ENCODE assay signal across 25 cellular contexts in genomic region chr9:36521148-36521547, GRCh38. TPM values are rescaled to one million over a fixed set of nuclear protein-coding genes. Genes with fewer than 3 reads are reported as not detected.
A peak's percentile ranks its signal among the peaks of the same experiment; 100 is the strongest.
DNase-seq lines count a peak whose midpoint lies in the region; ATAC-seq, FAIRE-seq and TF ChIP-seq lines count a peak whose summit lies in the region.
"Had no signal": no experiment of that assay in that cellular context is flagged by ENCODE, and none has a peak within 500 bp of the region (broad histone marks: within the 10 kb centered on the region; RNA-seq: fewer than 3 reads in every experiment).

No MANE protein-coding gene starts in this region.

- H3K4me1 Mint-ChIP-seq in GM23338: 0 out of 3 replicates have a peak, but pooled peaks cover 2% of the 10 kb centered on the region
- no peaks in the 10 kb centered on the region for H3K4me1 Mint-ChIP-seq in activated naive CD8-positive, alpha-beta T cell treated with anti-CD3 and anti-CD28 coated beads for 36 hours
- H3K4me1 Mint-ChIP-seq: B cell had no signal

- intact Hi-C loops in HepG2 (cut with micrococcal nuclease; ENCODE audit: unreplicated experiment) (no loop called here), right lobe of liver (cut with DNase I) (no loop called here), K562 (cut with micrococcal nuclease) (no loop called here)

- BruUV-seq in HepG2 (replicated peaks; lab: Mats Ljungman, UMichigan) (no TSS peak), K562 (replicated peaks; lab: Mats Ljungman, UMichigan) (no TSS peak)

- H3K79me2 ChIP-seq in HepG2 (ENCODE audit: insufficient read depth, low read length): no peaks in the 10 kb centered on the region
- H3K79me2 ChIP-seq in GM23338 (replicated peaks; ENCODE audit: insufficient read depth): no peaks in the 10 kb centered on the region
- no peaks in the 10 kb centered on the region for H3K79me2 ChIP-seq in Karpas-422 (ENCODE audit: low read length)
- H3K79me2 ChIP-seq in K562 (ENCODE audit: control insufficient read depth, insufficient read depth, low read length): no peaks in the 10 kb centered on the region

- H3K36me3 ChIP-seq in HepG2 (replicated peaks in 1 of 2; ENCODE audit: control insufficient read depth in 1 of 2, insufficient read depth in 2 of 2, low read length in 2 of 2): no peaks in the 10 kb centered on the region
- H3K36me3 ChIP-seq in right lobe of liver: no peaks in the 10 kb centered on the region
- no peaks in the 10 kb centered on the region for H3K36me3 ChIP-seq in GM23338 (ENCODE audit: insufficient read depth)
- H3K36me3 ChIP-seq in Karpas-422 (ENCODE audit: insufficient read depth, low read length): no peaks in the 10 kb centered on the region
- H3K36me3 ChIP-seq in K562 (ENCODE audit: control insufficient read depth, insufficient read depth, low read length): no peaks in the 10 kb centered on the region
- H3K36me3 ChIP-seq: BLaER1 treated with 17β-estradiol and CSF1 and Interleukin-3, amounts not matched to agents 10 nM and 100 nM had no signal

- no peaks in the 10 kb centered on the region for H3K36me3 Mint-ChIP-seq in GM23338 (ENCODE audit: low read depth)
- H3K36me3 Mint-ChIP-seq in activated naive CD8-positive, alpha-beta T cell treated with anti-CD3 and anti-CD28 coated beads for 36 hours: no peaks in the 10 kb centered on the region
- H3K36me3 Mint-ChIP-seq: CD8-positive, alpha-beta T cell had no signal

- FAIRE-seq in HepG2 (lab: Jason Lieb, UNC) (no peak), K562 (lab: Jason Lieb, UNC) (no peak)
- FAIRE-seq: A204.1, D721Med, G401.6, GM12878, GM12892, GM18507 had no signal

- ATAC-seq in HepG2: no peak
- ATAC-seq in right lobe of liver: no peak
- no peak for ATAC-seq in GM23338
- ATAC-seq in K562: no peak
- ATAC-seq: CD8-positive, alpha-beta T cell; GM12878 had no signal

- TF ChIP-seq CTCF in HepG2 (CRISPR knock-in tag; IDR thresholded peaks at IDR 0.05): no peak
- no peak for TF ChIP-seq CTCF in right lobe of liver (IDR thresholded peaks at IDR 0.05)
- TF ChIP-seq CTCF in GM23338 (conservative IDR thresholded peaks at IDR 0.05; ENCODE audit: low read depth in 2 of 2): no peak
- no peak for TF ChIP-seq CTCF in K562 (IDR thresholded peaks at IDR 0.05 in 2 of 3, conservative IDR thresholded peaks at IDR 0.05 in 1 of 3; ENCODE audit: insufficient read depth in 2 of 3, low read depth in 1 of 3, low read length in 3 of 3)
- no peak for TF ChIP-seq CTCF in GM10248 (IDR thresholded peaks at IDR 0.05; ENCODE audit: control extremely low read depth, extremely low read depth, low read depth, missing control alignments)

- H2AFZ ChIP-seq in HepG2 (ENCODE audit: low read length) (no peak overlapping the region), GM23338 (peak overlapping the region; percentile 11; the same call in 1 of the 2 replicates), Karpas-422 (ENCODE audit: low read length) (no peak overlapping the region), K562 (ENCODE audit: low read depth, low read length) (no peak overlapping the region)

- CTCF ChIA-PET in HepG2 (lab: Yijun Ruan, JAX; ENCODE audit: low intra/inter-chr PET ratio, low total read pairs): no interaction called here
- CTCF ChIA-PET in K562 (lab: Yijun Ruan, JAX; ENCODE audit: low intra/inter-chr PET ratio): interaction anchor here (0.6 kb wide), 1 partner anchor 118 kb away, joined by 3 read pairs; no protein-coding TSS in a partner anchor
- CTCF ChIA-PET in GM10248 (lab: Yijun Ruan, JAX): no interaction called here

- 52% methylated on average over 4 of the region's 4 CpGs for WGBS in HepG2 (ENCODE audit: low lambda C conversion rate)
- WGBS in right lobe of liver (ENCODE audit: insufficient coverage, low coverage, low lambda C conversion rate, missing lambda C conversion rate): 58% methylated on average over 4 of the region's 4 CpGs
- 5% methylated on average over 4 of the region's 4 CpGs for WGBS in K562 (ENCODE audit: insufficient coverage, low coverage, missing lambda C conversion rate)

- H3K27ac Mint-ChIP-seq in GM23338: no peak overlapping the region
- no peak overlapping the region for H3K27ac Mint-ChIP-seq in activated naive CD8-positive, alpha-beta T cell treated with anti-CD3 and anti-CD28 coated beads for 36 hours
- H3K27ac Mint-ChIP-seq: B cell; CD4-positive, alpha-beta T cell; CD8-positive, alpha-beta T cell had no signal

- no peaks in the 10 kb centered on the region for H3K9me1 ChIP-seq in K562 (ENCODE audit: control insufficient read depth, insufficient read depth, low read length)

- H3F3A ChIP-seq in GM23338 (replicated peaks; ENCODE audit: low read depth): no peaks in the 10 kb centered on the region

- H4K20me1 ChIP-seq in HepG2 (ENCODE audit: insufficient read depth, low read length) (no peaks in the 10 kb centered on the region), GM23338 (replicated peaks; ENCODE audit: insufficient read depth) (no peaks in the 10 kb centered on the region), Karpas-422 (ENCODE audit: insufficient read depth, low read depth, low read length) (no peaks in the 10 kb centered on the region), K562 (replicated peaks; ENCODE audit: control insufficient read depth, insufficient read depth, low read length) (no peaks in the 10 kb centered on the region)
- H4K20me1 ChIP-seq: BLaER1 treated with 17β-estradiol and CSF1 and Interleukin-3, amounts not matched to agents 10 nM and 100 nM had no signal

- DNase-seq in HepG2 (ENCODE audit: low spot score): no peak
- no peak for DNase-seq in right lobe of liver
- no peak for DNase-seq in GM23338 (ENCODE audit: low spot score)
- peak; percentile 19 for DNase-seq in Karpas-422
- no peak for DNase-seq in K562 (ENCODE audit: extremely low read depth in 1 of 4, low spot score in 3 of 4)
- no peak for DNase-seq in NCI-H1092 (lab: John Stamatoyannopoulos, UW)
- no peak for DNase-seq in activated naive CD8-positive, alpha-beta T cell treated with anti-CD3 and anti-CD28 coated beads for 36 hours
- no peak for DNase-seq in GM10248 (ENCODE audit: extremely low spot score)
- DNase-seq: 8988T; AML-193; Caco-2; Calu3; CD4-positive, alpha-beta T cell; CD8-positive, alpha-beta T cell; DMS79 treated with DMSO at 0.1 percent for 48 hours; GF-D8 had no signal

- no peak overlapping the region for H3K4me3 Mint-ChIP-seq in GM23338
- H3K4me3 Mint-ChIP-seq in activated naive CD8-positive, alpha-beta T cell treated with anti-CD3 and anti-CD28 coated beads for 36 hours: no peak overlapping the region
- H3K4me3 Mint-ChIP-seq: B cell; CD4-positive, alpha-beta T cell; CD8-positive, alpha-beta T cell had no signal

- TF ChIP-seq RAD21 in HepG2 (CRISPR knock-in tag; IDR thresholded peaks at IDR 0.05): no peak
- no peak for TF ChIP-seq RAD21 in K562 (CRISPR knock-in tag; conservative IDR thresholded peaks at IDR 0.05 in 1 of 2, IDR thresholded peaks at IDR 0.05 in 1 of 2)

- H3K27me3 Mint-ChIP-seq in GM23338 (ENCODE audit: insufficient read depth, low read depth, poor library complexity): peaks cover 5% of the 10 kb centered on the region
- H3K27me3 Mint-ChIP-seq in activated naive CD8-positive, alpha-beta T cell treated with anti-CD3 and anti-CD28 coated beads for 36 hours: no peaks in the 10 kb centered on the region
- H3K27me3 Mint-ChIP-seq: CD4-positive, alpha-beta T cell had no signal

- no peaks in the 10 kb centered on the region for H3K9me3 Mint-ChIP-seq in GM23338
- H3K9me3 Mint-ChIP-seq in activated naive CD8-positive, alpha-beta T cell treated with anti-CD3 and anti-CD28 coated beads for 36 hours: no peaks in the 10 kb centered on the region
- H3K9me3 Mint-ChIP-seq: CD4-positive, alpha-beta T cell; CD8-positive, alpha-beta T cell had no signal

- in situ Hi-C loops in HepG2 (cut with HindIII; ENCODE audit: extremely low pct_ligation_motif_present, low pct_unique_long_range_greater_than_20kb) (no loop called here), K562 (cut with MboI) (no loop called here)

- TF ChIP-seq POLR2A in HepG2 (IDR thresholded peaks at IDR 0.05; ENCODE audit: insufficient read depth in 1 of 2, low read depth in 2 of 2, low read length in 2 of 2) (no peak), right lobe of liver (IDR thresholded peaks at IDR 0.05) (no peak), K562 (conservative IDR thresholded peaks at IDR 0.05) (no peak)

- H3K9me2 ChIP-seq in GM23338 (ENCODE audit: insufficient read depth) (no peaks in the 10 kb centered on the region), Karpas-422 (replicated peaks; ENCODE audit: insufficient read depth, low read length) (no peaks in the 10 kb centered on the region)

- H3K4me2 ChIP-seq in HepG2 (ENCODE audit: low read depth, low read length) (no peak overlapping the region), GM23338 (no peak overlapping the region), Karpas-422 (ENCODE audit: low read depth, low read length, poor library complexity, severe bottlenecking) (no peak overlapping the region), K562 (ENCODE audit: insufficient read depth, low read length) (no peak overlapping the region)
- H3K4me2 ChIP-seq: BLaER1 treated with 17β-estradiol and CSF1 and Interleukin-3, amounts not matched to agents 10 nM and 100 nM had no signal

- no peaks in the 10 kb centered on the region for H3K9me3 ChIP-seq in HepG2 (ENCODE audit: low read length)
- no peaks in the 10 kb centered on the region for H3K9me3 ChIP-seq in right lobe of liver
- no peaks in the 10 kb centered on the region for H3K9me3 ChIP-seq in Karpas-422 (ENCODE audit: low read length)
- H3K9me3 ChIP-seq in K562 (replicated peaks; ENCODE audit: control insufficient read depth, insufficient read depth, low read depth, low read length): no peaks in the 10 kb centered on the region
- H3K9me3 ChIP-seq: BLaER1 treated with 17β-estradiol and CSF1 and Interleukin-3, amounts not matched to agents 10 nM and 100 nM; Caco-2 had no signal

- H3K4me3 ChIP-seq in HepG2 (replicated peaks in 1 of 3; ENCODE audit: insufficient read depth in 1 of 3, low read depth in 2 of 3, low read length in 3 of 3) (no peak overlapping the region), right lobe of liver (no peak overlapping the region), GM23338 (no peak overlapping the region), Karpas-422 (ENCODE audit: low read length) (no peak overlapping the region), K562 (no peak overlapping the region)
- H3K4me3 ChIP-seq: BLaER1 treated with 17β-estradiol and CSF1 and Interleukin-3, amounts not matched to agents 10 nM and 100 nM; GM12878 had no signal

- POLR2A ChIA-PET in HepG2 (lab: Yijun Ruan, JAX): no interaction called here
- POLR2A ChIA-PET in K562 (lab: Yijun Ruan, JAX): no interaction called here
- POLR2A ChIA-PET in GM10248 (lab: Yijun Ruan, JAX): no interaction called here

- H3K4me1 ChIP-seq in HepG2 (ENCODE audit: insufficient read depth, low read length) (peaks cover 16% of the 10 kb centered on the region; the same call in 1 of the 2 replicates), right lobe of liver (no peaks in the 10 kb centered on the region), GM23338 (ENCODE audit: insufficient read depth) (no peaks in the 10 kb centered on the region; the same call in 1 of the 2 replicates), Karpas-422 (ENCODE audit: low read length) (no peaks in the 10 kb centered on the region), K562 (replicated peaks in 1 of 2; ENCODE audit: control insufficient read depth in 2 of 2, insufficient read depth in 2 of 2, low read length in 2 of 2) (no peaks in the 10 kb centered on the region; a peak in 1 of 5 replicates)
- H3K4me1 ChIP-seq: Caco-2 had no signal

- H3K27ac ChIP-seq in HepG2 (ENCODE audit: extremely low read length, insufficient read depth, low read length): no peak overlapping the region
- H3K27ac ChIP-seq in right lobe of liver: no peak overlapping the region
- H3K27ac ChIP-seq in GM23338 (ENCODE audit: low read depth): no peak overlapping the region
- no peak overlapping the region for H3K27ac ChIP-seq in Karpas-422 (ENCODE audit: low read length)
- H3K27ac ChIP-seq in K562 (ENCODE audit: extremely low read depth, low read depth, low read length): no peak overlapping the region
- H3K27ac ChIP-seq: BLaER1 treated with 17β-estradiol and CSF1 and Interleukin-3, amounts not matched to agents 10 nM and 100 nM; C4-2B had no signal

- H3K27me3 ChIP-seq in HepG2 (ENCODE audit: control insufficient read depth in 1 of 2, insufficient read depth in 2 of 2, low read length in 2 of 2) (no peaks in the 10 kb centered on the region), right lobe of liver (no peaks in the 10 kb centered on the region), GM23338 (ENCODE audit: insufficient read depth) (no peaks in the 10 kb centered on the region), Karpas-422 (ENCODE audit: low read length) (no peaks in the 10 kb centered on the region), K562 (ENCODE audit: control insufficient read depth in 2 of 2, insufficient read depth in 2 of 2, low read length in 2 of 2) (0 out of 5 replicates have a peak, but pooled peaks cover 0 to 2% of the 10 kb centered on the region in 2 experiments)
- H3K27me3 ChIP-seq: BLaER1 treated with 17β-estradiol and CSF1 and Interleukin-3, amounts not matched to agents 10 nM and 100 nM had no signal

- no peak for TF ChIP-seq EP300 in HepG2 (IDR thresholded peaks at IDR 0.05; ENCODE audit: low read depth in 2 of 2, low read length in 2 of 2)
- TF ChIP-seq EP300 in HepG2 (CRISPR knock-in tag; IDR thresholded peaks at IDR 0.05; ENCODE audit: borderline replicate concordance): no peak
- TF ChIP-seq EP300 in K562 (IDR thresholded peaks at IDR 0.05; ENCODE audit: low read length): no peak

- H3K9ac ChIP-seq in HepG2 (ENCODE audit: insufficient read depth, low read depth, low read length) (no peak overlapping the region), Karpas-422 (ENCODE audit: low read length) (no peak overlapping the region), K562 (ENCODE audit: insufficient read depth in 1 of 2, low read depth in 2 of 2, low read length in 2 of 2) (no peak overlapping the region)
- H3K9ac ChIP-seq: BLaER1 treated with 17β-estradiol and CSF1 and Interleukin-3, amounts not matched to agents 10 nM and 100 nM had no signal

RNA-seq across cellular contexts. Expression of gene MELK, which starts 51.5 kb away (rescaled TPM):
- total RNA-seq in HepG2 (2016; rRNA removed; fragmentation: Illumina TruSeq; extraction: Trizol): 50.4 and 59.1 TPM in 2 replicates
- total RNA-seq in HepG2 (2016; cell fraction: cytosol; rRNA removed; fragmentation: Illumina TruSeq; extraction: Trizol; ENCODE audit: low read depth): 13.2 and 15.7 TPM in 2 replicates
- 47.2 and 60.4 TPM in 2 replicates for total RNA-seq in HepG2 (2016; cell fraction: insoluble cytoplasmic fraction; rRNA removed; fragmentation: Illumina TruSeq; extraction: Trizol)
- 24.2 and 27.3 TPM in 2 replicates for total RNA-seq in HepG2 (2016; cell fraction: membrane; rRNA removed; fragmentation: Illumina TruSeq; extraction: Trizol)
- 30.5 and 34.0 TPM in 2 replicates for total RNA-seq in HepG2 (2016; cell fraction: nucleus; rRNA removed; fragmentation: Illumina TruSeq; extraction: Trizol)
- 9.0 and 16.7 TPM in 2 replicates for polyA plus RNA-seq in HepG2 (2011; rRNA removed)
- 7.3 and 7.8 TPM in 2 replicates for polyA plus RNA-seq in HepG2 (2011; cell fraction: cytosol; rRNA removed)
- 4.2 and 5.8 TPM in 2 replicates for polyA plus RNA-seq in HepG2 (2011; cell fraction: nucleus; rRNA removed)
- polyA plus RNA-seq in HepG2 (2012): 6.8 and 12.4 TPM in 2 replicates
- 3.9 and 4.1 TPM in 2 replicates for polyA plus RNA-seq in HepG2 (2016; cell fraction: cytosol; fragmentation: Illumina TruSeq; extraction: Trizol; ENCODE audit: low read depth)
- polyA plus RNA-seq in HepG2 (2016; cell fraction: insoluble cytoplasmic fraction; fragmentation: Illumina TruSeq; extraction: Trizol; ENCODE audit: low read depth): 51.4 and 54.8 TPM in 2 replicates
- 11.6 and 11.9 TPM in 2 replicates for polyA plus RNA-seq in HepG2 (2016; cell fraction: membrane; fragmentation: Illumina TruSeq; extraction: Trizol; ENCODE audit: low read depth)
- 38.6 and 40.3 TPM in 2 replicates for polyA plus RNA-seq in HepG2 (2016; cell fraction: nucleus; fragmentation: Illumina TruSeq; extraction: Trizol; ENCODE audit: insufficient read depth, low read depth)
- polyA minus RNA-seq in HepG2 (2011; rRNA and poly(A)+ RNA removed; ENCODE audit: low replicate concordance): 3.1 and 16.5 TPM in 2 replicates
- 10.1 and 12.9 TPM in 2 replicates for polyA minus RNA-seq in HepG2 (2011; cell fraction: cytosol; rRNA and poly(A)+ RNA removed)
- 10.4 and 11.7 TPM in 2 replicates for polyA minus RNA-seq in HepG2 (2011; cell fraction: nucleus; rRNA and poly(A)+ RNA removed)
- 1 to 10 TPM in 3 of 6 experiments, under 1 TPM in 2, not detected in 1; 0.39 to 5.3 (median 1.6) TPM for total RNA-seq in right lobe of liver
- 55.7 and 67.8 TPM in 2 replicates for total RNA-seq in GM23338 (2014; rRNA removed; shearing (Covaris generic))
- 32.3 and 37.2 TPM in 2 replicates for polyA plus RNA-seq in GM23338 (2016; fragmentation: Nextera tagmentation; extraction: Ambion mirVana)
- total RNA-seq in Karpas-422 (2014; rRNA removed; shearing (Covaris generic); ENCODE audit: low replicate concordance): 16.0 and 22.2 TPM in 2 replicates
- 39.1 and 73.4 TPM in 2 replicates for total RNA-seq in K562 (2011; cell fraction: chromatin; rRNA removed; ENCODE audit: low replicate concordance)
- total RNA-seq in K562 (2011; cell fraction: nucleolus; rRNA removed): 15.3 and 20.0 TPM in 2 replicates
- 32.4 and 34.7 TPM in 2 replicates for total RNA-seq in K562 (2011; cell fraction: nucleoplasm; rRNA removed)
- total RNA-seq in K562 (2014; rRNA removed): 31.7 and 33.3 TPM in 2 replicates
- total RNA-seq in K562 (2014; rRNA removed; fragmentation: Illumina TruSeq; extraction: Trizol): 43.8 and 51.0 TPM in 2 replicates
- total RNA-seq in K562 (2015; rRNA removed; fragmentation: Illumina TruSeq; extraction: Trizol): 46.3 and 52.2 TPM in 2 replicates
- 35.4 and 36.8 TPM in 2 replicates for total RNA-seq in K562 (2021)
- polyA plus RNA-seq in K562 (2011; rRNA removed): 38.5 and 47.3 TPM in 2 replicates
- 9.7 and 16.4 TPM in 2 replicates for polyA plus RNA-seq in K562 (2011; cell fraction: cytosol; rRNA removed)
- polyA plus RNA-seq in K562 (2011; cell fraction: nucleus; rRNA removed): 13.4 and 17.4 TPM in 2 replicates
- 27.7 and 30.3 TPM in 2 replicates for polyA plus RNA-seq in K562 (2012)
- polyA plus RNA-seq in K562 (2014; fragmentation: Illumina TruSeq; extraction: Trizol): 45.8 and 49.2 TPM in 2 replicates
- 10 to 100 TPM; 43.2 to 57.3 TPM for polyA plus RNA-seq in K562 (2014; fragmentation: Nextera tagmentation; extraction: Ambion mirVana)
- 38.1 and 41.5 TPM in 2 replicates for polyA plus RNA-seq in K562 (2014; rRNA removed)
- 40.0 and 40.8 TPM in 2 replicates for polyA minus RNA-seq in K562 (2011; rRNA and poly(A)+ RNA removed)
- polyA minus RNA-seq in K562 (2011; cell fraction: cytosol; rRNA and poly(A)+ RNA removed): 14.7 and 22.0 TPM in 2 replicates
- polyA minus RNA-seq in K562 (2011; cell fraction: nucleus; rRNA and poly(A)+ RNA removed): 8.8 and 18.9 TPM in 2 replicates
- total RNA-seq in activated naive CD8-positive, alpha-beta T cell treated with anti-CD3 and anti-CD28 coated beads for 36 hours: 10 to 100 TPM; 46.9 to 49.8 TPM

Comparison
In these comparisons a context has a peak if more than half of its experiments do, and no peak if none do; other contexts are left out.
1. Of the 241 proteins assayed by ChIP-seq in both HepG2 and K562: peak only in HepG2: none; only in K562: MAFG and NFE2; in both: MAFF and MAFK; in neither: 237.